14 cellular contexts compared by ENCODE assay signal in the genomic region with DNA sequence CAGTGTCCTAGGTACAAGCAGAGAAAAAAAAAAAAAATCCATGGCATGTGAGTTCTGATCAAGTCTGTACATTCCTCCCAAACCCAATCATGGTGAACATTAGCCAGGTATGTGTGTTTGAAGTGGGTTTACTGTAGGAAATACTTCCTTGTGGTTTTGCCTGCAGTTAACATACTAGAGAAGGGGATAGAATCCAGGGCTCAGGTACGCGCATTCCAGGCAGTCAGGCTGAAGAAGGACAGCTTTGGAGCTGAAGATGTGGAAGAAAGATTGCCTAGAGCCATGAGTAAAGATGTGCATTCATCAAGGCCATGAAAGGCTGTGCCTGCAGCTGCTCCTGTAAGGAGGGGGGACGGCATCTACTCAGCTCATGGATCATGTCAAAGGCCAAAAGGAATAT.
DNase-seq lines count a peak whose midpoint lies in the region; ATAC-seq and TF ChIP-seq lines count a peak whose summit lies in the region.
"Had no signal": no experiment of that assay in that cellular context is flagged by ENCODE, and none has a peak within 500 bp of the region (broad histone marks: within the 10 kb centered on the region; RNA-seq: fewer than 3 reads in every experiment).

No MANE protein-coding gene starts in this region.

- H3K36me3 Mint-ChIP-seq in Caco-2 (ENCODE audit: insufficient read depth, unreplicated experiment) (no peaks in the 10 kb centered on the region), type B pancreatic cell (no peaks in the 10 kb centered on the region)
- H3K36me3 Mint-ChIP-seq: CD8-positive, alpha-beta T cell had no signal

- H3K4me1 Mint-ChIP-seq in Caco-2 (ENCODE audit: low read depth, unreplicated experiment) (peaks cover 32% of the 10 kb centered on the region), type B pancreatic cell (ENCODE audit: unreplicated experiment) (no peaks in the 10 kb centered on the region)

- H3K36me3 ChIP-seq in Caco-2 (ENCODE audit: control insufficient read depth, insufficient read depth, low read length), result no peaks in the 10 kb centered on the region

- POLR2A ChIA-PET in Caco-2 (lab: Charles Lee), result no interaction called here

- TF ChIP-seq CTCF in Caco-2 (IDR thresholded peaks at IDR 0.05; ENCODE audit: insufficient read depth in 1 of 2, low read depth in 1 of 2, low read length in 1 of 2, severe bottlenecking in 1 of 2, unreplicated experiment in 1 of 2) (no peak), type B pancreatic cell (conservative IDR thresholded peaks at IDR 0.05) (no peak)

- DNase-seq in Caco-2 (peak; percentile 42 to 73), ELF-1 (ENCODE audit: low read depth, low spot score) (peak; percentile 76), islet precursor cell (peak; percentile 98), type B pancreatic cell (ENCODE audit: extremely low spot score, unreplicated experiment) (no peak), DMS53 (lab: John Stamatoyannopoulos, UW) (no peak), HuH-7.5 (ENCODE audit: low spot score) (no peak)
- DNase-seq: C1 segment of cervical spinal cord; CD8-positive, alpha-beta T cell; DMS 273 treated with DMSO at 0.1 percent for 48 hours; DMS79 treated with DMSO at 0.1 percent for 48 hours; GM23248; H7; HCEC 1CT had no signal

- peaks cover 20% of the 10 kb centered on the region for H3K4me1 ChIP-seq in Caco-2

- H3K9me3 ChIP-seq in Caco-2, result no peaks in the 10 kb centered on the region

- BruUV-seq in Caco-2 (replicated peaks; lab: Mats Ljungman, UMichigan), result no TSS peak

- no peak overlapping the region for H3K4me3 ChIP-seq in Caco-2 (ENCODE audit: low read depth, low read length)
- H3K4me3 ChIP-seq: GM23248 had no signal

- H3K9me3 Mint-ChIP-seq in Caco-2 (ENCODE audit: unreplicated experiment) (peaks cover 7% of the 10 kb centered on the region), type B pancreatic cell (no peaks in the 10 kb centered on the region)
- H3K9me3 Mint-ChIP-seq: CD8-positive, alpha-beta T cell had no signal

- CTCF ChIA-PET in Caco-2 (lab: Charles Lee), result no interaction called here

- H3K27ac Mint-ChIP-seq in Caco-2 (ENCODE audit: unreplicated experiment), result peak overlapping the region; percentile 49
- peak overlapping the region; percentile 10 for H3K27ac Mint-ChIP-seq in type B pancreatic cell
- H3K27ac Mint-ChIP-seq: CD8-positive, alpha-beta T cell had no signal

- no peaks in the 10 kb centered on the region for H3K27me3 ChIP-seq in Caco-2 (replicated peaks; ENCODE audit: control insufficient read depth, insufficient read depth, low read length)

- H3K27me3 Mint-ChIP-seq in Caco-2 (ENCODE audit: insufficient read depth, unreplicated experiment) (no peaks in the 10 kb centered on the region), type B pancreatic cell (peaks cover 22% of the 10 kb centered on the region)

- intact Hi-C loops in Caco-2 (cut with micrococcal nuclease; ENCODE audit: unreplicated experiment), result loop anchor here (10.0 kb wide), 1 partner anchor 51 kb away; no protein-coding TSS in a partner anchor

- ATAC-seq in HG03045 (IDR thresholded peaks at IDR 0.05; ENCODE audit: unreplicated experiment), result no peak
- ATAC-seq: CD8-positive, alpha-beta T cell had no signal

- peak overlapping the region; percentile 18 for H3K4me3 Mint-ChIP-seq in Caco-2 (ENCODE audit: unreplicated experiment)
- no peak overlapping the region for H3K4me3 Mint-ChIP-seq in type B pancreatic cell
- H3K4me3 Mint-ChIP-seq: CD8-positive, alpha-beta T cell had no signal

Comparison
In these comparisons a context has a peak if more than half of its experiments do, and no peak if none do; other contexts are left out.
1. DNase-seq: peak in Caco-2 (2 of 2), ELF-1 (single experiment) and islet precursor cell (single experiment); none in type B pancreatic cell (single experiment), DMS53 (single experiment) and HuH-7.5 (single experiment).